In genomic region chr2:131049150-131049718, GRCh38 we compare ENCODE assay signal across 31 cellular contexts.
"Had no signal": no experiment of that assay in that cellular context is flagged by ENCODE, and none has a peak within 500 bp of the region (broad histone marks: within the 10 kb centered on the region; RNA-seq: fewer than 3 reads in every experiment).

No MANE protein-coding gene starts in this region.

- DNase-seq: activated CD4-positive, alpha-beta memory T cell treated with anti-CD3 and anti-CD28 coated beads for 36 hours; activated CD4-positive, alpha-beta T cell treated with anti-CD3 and anti-CD28 coated beads for 48 hours; activated CD8-positive, alpha-beta memory T cell treated with anti-CD3 and anti-CD28 coated beads, Interleukin-2, amount 50 U/mL, for 4 hours; activated effector memory CD4-positive, alpha-beta T cell treated with anti-CD3 and anti-CD28 coated beads, Interleukin-2, amount 50 U/mL, for 16 hours; activated naive CD4-positive, alpha-beta T cell treated with anti-CD3 and anti-CD28 coated beads for 36 hours; activated naive CD8-positive, alpha-beta T cell treated with anti-CD3 and anti-CD28 coated beads for 36 hours; activated T-cell treated with anti-CD3 and anti-CD28 coated beads, Interleukin-2, amount 50 U/mL, for 1 hour; amniotic stem cell; central memory CD4-positive, alpha-beta T cell; effector CD4-positive, alpha-beta T cell; esophagus squamous epithelium; glutamatergic neuron; islet precursor cell; mammary epithelial cell; midbrain; naive thymus-derived CD4-positive, alpha-beta T cell; pancreas; retina; stimulated activated CD4-positive, alpha-beta T cell treated with anti-CD3 and anti-CD28 coated beads, Interleukin-1b, Interleukin-23, amount 100 ng/mL, for 48 hours; stimulated activated CD4-positive, alpha-beta T cell treated with anti-CD3 and anti-CD28 coated beads, Interleukin-4, amount 100 ng/mL, for 4 hours; stimulated activated CD8-positive, alpha-beta memory T cell treated with anti-CD3 and anti-CD28 coated beads, Interleukin-4, amount 100 ng/mL, for 48 hours; tibial artery had no signal

- H3K4me1 ChIP-seq: esophagus squamous epithelium, pancreas, prostate gland, suprapubic skin had no signal

- H3K27me3 Mint-ChIP-seq: activated CD4-positive, alpha-beta memory T cell treated with anti-CD3 and anti-CD28 coated beads for 36 hours; activated naive CD8-positive, alpha-beta T cell treated with anti-CD3 and anti-CD28 coated beads for 36 hours; dendritic cell treated with granulocyte-macrophage colony-stimulating factor and Interleukin-4, amounts not matched to agents 40 ng/mL and 50 ng/mL, for 4 days; naive thymus-derived CD4-positive, alpha-beta T cell; stimulated activated memory B cell treated with anti-CD40 and anti-IgM and Interleukin-4, amounts not matched to agents 10 μg/mL and 1 μg/mL and 100 μg/mL, for 72 hours; T-cell had no signal

- H3K4me3 ChIP-seq: esophagus squamous epithelium, pancreas, prostate gland, smooth muscle cell, suprapubic skin, tibial artery had no signal

- H3K4me3 Mint-ChIP-seq: activated CD4-positive, alpha-beta memory T cell treated with anti-CD3 and anti-CD28 coated beads for 36 hours; activated naive CD4-positive, alpha-beta T cell treated with anti-CD3 and anti-CD28 coated beads for 36 hours; activated naive CD8-positive, alpha-beta T cell treated with anti-CD3 and anti-CD28 coated beads for 36 hours; activated T-helper 1 cell treated with anti-CD3 and anti-CD28 coated beads, Interleukin-12 subunit alpha, Interleukin-12 subunit beta, Interleukin-2, Interleukin-4 antibody, amounts not matched to agents 30 ng/mL and 10 ng/mL and 1 ng/mL, durations not matched to agents 14 hours and 24 hours and 36 hours; dendritic cell treated with granulocyte-macrophage colony-stimulating factor and Interleukin-4, amounts not matched to agents 40 ng/mL and 50 ng/mL, for 4 days; naive thymus-derived CD4-positive, alpha-beta T cell; stimulated activated memory B cell treated with anti-CD40 and anti-IgM and Interleukin-4, amounts not matched to agents 10 μg/mL and 1 μg/mL and 100 μg/mL, for 72 hours; T-cell had no signal

- ATAC-seq: left ventricle myocardium superior; naive thymus-derived CD4-positive, alpha-beta T cell; pancreas; stimulated activated memory B cell treated with anti-CD40 and anti-IgM and Interleukin-4, amounts not matched to agents 10 μg/mL and 1 μg/mL and 100 μg/mL, for 72 hours; T-cell had no signal

- H3K27ac Mint-ChIP-seq: activated CD4-positive, alpha-beta memory T cell treated with anti-CD3 and anti-CD28 coated beads for 36 hours; activated T-helper 1 cell treated with anti-CD3 and anti-CD28 coated beads, Interleukin-12 subunit alpha, Interleukin-12 subunit beta, Interleukin-2, Interleukin-4 antibody, amounts not matched to agents 30 ng/mL and 10 ng/mL and 1 ng/mL, durations not matched to agents 14 hours and 24 hours and 36 hours; dendritic cell treated with granulocyte-macrophage colony-stimulating factor and Interleukin-4, amounts not matched to agents 40 ng/mL and 50 ng/mL, for 4 days; stimulated activated memory B cell treated with anti-CD40 and anti-IgM and Interleukin-4, amounts not matched to agents 10 μg/mL and 1 μg/mL and 100 μg/mL, for 72 hours; T-cell had no signal

- H3K4me1 Mint-ChIP-seq: activated naive CD8-positive, alpha-beta T cell treated with anti-CD3 and anti-CD28 coated beads for 36 hours; naive thymus-derived CD4-positive, alpha-beta T cell; stimulated activated memory B cell treated with anti-CD40 and anti-IgM and Interleukin-4, amounts not matched to agents 10 μg/mL and 1 μg/mL and 100 μg/mL, for 72 hours had no signal

- H3K27me3 ChIP-seq: esophagus squamous epithelium, pancreas, suprapubic skin, tibial artery had no signal

- H3K9me3 Mint-ChIP-seq: activated CD4-positive, alpha-beta memory T cell treated with anti-CD3 and anti-CD28 coated beads for 36 hours; activated naive CD4-positive, alpha-beta T cell treated with anti-CD3 and anti-CD28 coated beads for 36 hours; activated naive CD8-positive, alpha-beta T cell treated with anti-CD3 and anti-CD28 coated beads for 36 hours; activated T-helper 1 cell treated with anti-CD3 and anti-CD28 coated beads, Interleukin-12 subunit alpha, Interleukin-12 subunit beta, Interleukin-2, Interleukin-4 antibody, amounts not matched to agents 30 ng/mL and 10 ng/mL and 1 ng/mL, durations not matched to agents 14 hours and 24 hours and 36 hours; dendritic cell treated with granulocyte-macrophage colony-stimulating factor and Interleukin-4, amounts not matched to agents 40 ng/mL and 50 ng/mL, for 4 days; naive thymus-derived CD4-positive, alpha-beta T cell; stimulated activated memory B cell treated with anti-CD40 and anti-IgM and Interleukin-4, amounts not matched to agents 10 μg/mL and 1 μg/mL and 100 μg/mL, for 72 hours; T-cell had no signal

- H3K27ac ChIP-seq: epithelial cell of prostate, esophagus squamous epithelium, pancreas, prostate gland, suprapubic skin, tibial artery had no signal

- H3K9me3 ChIP-seq: esophagus squamous epithelium, pancreas, prostate gland, suprapubic skin, tibial artery had no signal
